Comparison of ENCODE assay signal across 16 cellular contexts in the genomic region with DNA sequence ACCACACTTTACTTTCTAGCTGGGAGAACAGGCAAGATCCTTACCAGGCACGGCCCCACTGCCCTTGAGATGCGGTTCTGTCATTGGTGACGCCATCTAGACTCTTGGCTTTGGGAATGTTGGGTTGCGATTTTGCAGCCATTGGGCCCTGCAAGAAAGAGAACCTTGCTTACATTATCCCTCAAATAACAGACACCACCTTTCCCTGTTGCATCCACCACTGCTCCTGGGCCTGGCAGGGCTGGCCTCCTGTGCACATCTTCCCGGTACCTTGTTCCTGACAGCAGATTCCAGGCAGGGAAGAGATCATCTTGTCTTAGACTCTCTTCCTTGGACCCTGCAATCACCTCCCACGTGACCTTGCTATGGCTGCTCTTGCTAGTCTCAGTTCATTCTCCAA. TPM values are rescaled to one million over a fixed set of nuclear protein-coding genes. Genes with fewer than 3 reads are reported as not detected.
A peak's percentile ranks its signal among the peaks of the same experiment; 100 is the strongest.
DNase-seq lines count a peak whose midpoint lies in the region; ATAC-seq and TF ChIP-seq lines count a peak whose summit lies in the region.
"Had no signal": no experiment of that assay in that cellular context is flagged by ENCODE, and none has a peak within 500 bp of the region (broad histone marks: within the 10 kb centered on the region; RNA-seq: fewer than 3 reads in every experiment).

No MANE protein-coding gene starts in this region.

- TF ChIP-seq POLR2A in sigmoid colon (IDR thresholded peaks at IDR 0.05), result no peak

- H3K18ac ChIP-seq in mesendoderm (ENCODE audit: low read length), result no peak overlapping the region

- peaks cover 24% of the 10 kb centered on the region for H3K4me1 Mint-ChIP-seq in WTC11

- no peak overlapping the region for H3K23ac ChIP-seq in mesendoderm (ENCODE audit: low read length)

- no peak overlapping the region for H3K4ac ChIP-seq in mesendoderm (ENCODE audit: low read depth, low read length)

- H3K9me3 ChIP-seq in sigmoid colon, result no peaks in the 10 kb centered on the region
- H3K9me3 ChIP-seq: BE2C had no signal

- peaks cover 7% of the 10 kb centered on the region for H3K9me3 Mint-ChIP-seq in WTC11
- H3K9me3 Mint-ChIP-seq: CD4-positive, alpha-beta T cell had no signal

- intact Hi-C loops in cardiac septum (cut with DNase I), result no loop called here
- intact Hi-C loops in Right ventricle myocardium inferior (cut with DNase I), result no loop called here
- intact Hi-C loops in sigmoid colon (cut with DNase I), result loop anchor here (5.0 kb wide), 1 partner anchor 1173 kb away; the partner anchor contains the start of gene PPFIA1

- H4K5ac ChIP-seq in mesendoderm (ENCODE audit: low read length), result no peak overlapping the region

- H3K4me1 ChIP-seq in mesendoderm (ENCODE audit: control insufficient read depth, low read depth, low read length), result peaks cover 5% of the 10 kb centered on the region
- H3K4me1 ChIP-seq in sigmoid colon, result peaks cover 0 to 25% (median 22%) of the 10 kb centered on the region in 4 donors

- peaks cover 27% of the 10 kb centered on the region for H3K79me1 ChIP-seq in mesendoderm (ENCODE audit: low read length)

- H3K27ac ChIP-seq in mesendoderm (ENCODE audit: low read depth, low read length), result no peak overlapping the region
- no peak overlapping the region for H3K27ac ChIP-seq in sigmoid colon

- H3K27me3 ChIP-seq in mesendoderm (ENCODE audit: insufficient read depth, low read length, poor library complexity) (no peaks in the 10 kb centered on the region), sigmoid colon (no peaks in the 10 kb centered on the region)
- H3K27me3 ChIP-seq: BE2C had no signal

- H3K36me3 ChIP-seq in mesendoderm (ENCODE audit: control insufficient read depth, insufficient read depth, low read length) (peaks cover 33% of the 10 kb centered on the region), sigmoid colon (peaks cover 0 to 25% (median 0%) of the 10 kb centered on the region in 4 donors)

- H3K27me3 Mint-ChIP-seq in WTC11 (ENCODE audit: low read depth), result no peaks in the 10 kb centered on the region
- H3K27me3 Mint-ChIP-seq: CD4-positive, alpha-beta T cell had no signal

- H2AK5ac ChIP-seq in mesendoderm (ENCODE audit: low read length), result no peak overlapping the region

- DNase-seq in cardiac septum (ENCODE audit: low spot score) (peak; percentile 43), Right ventricle myocardium inferior (ENCODE audit: missing footprints) (no peak), WTC11 (ENCODE audit: low spot score) (no peak), mesendoderm (no peak), sigmoid colon (peak; percentile 17), kidney glomerular epithelial cell (lab: John Stamatoyannopoulos, UW) (no peak), RKO (ENCODE audit: low spot score) (no peak), dedifferentiated amniotic fluid mesenchymal stem cell (ENCODE audit: extremely low spot score) (no peak)
- DNase-seq: ACHN; BE2C; C1 segment of cervical spinal cord; CD4-positive, alpha-beta T cell; DMS153; DMS79; GDM1 had no signal

- H3K9ac ChIP-seq in mesendoderm (ENCODE audit: low read length), result no peak overlapping the region

- no peak overlapping the region for H2BK120ac ChIP-seq in mesendoderm (ENCODE audit: low read depth, low read length)

- no peak overlapping the region for H3K4me3 Mint-ChIP-seq in WTC11
- H3K4me3 Mint-ChIP-seq: CD4-positive, alpha-beta T cell had no signal

- H2BK5ac ChIP-seq in mesendoderm (ENCODE audit: low read length), result no peak overlapping the region

- no peak overlapping the region for H2BK15ac ChIP-seq in mesendoderm (replicated peaks; ENCODE audit: low read depth)

- CTCF ChIA-PET in WTC11 (lab: Charles Lee), result no interaction called here

- H3K4me2 ChIP-seq in mesendoderm (ENCODE audit: low read length), result no peak overlapping the region

- TF ChIP-seq CTCF in WTC11 (IDR thresholded peaks at IDR 0.05) (no peak), sigmoid colon (IDR thresholded peaks at IDR 0.05) (no peak)

- no CpG with 5 or more reads among the region's 6 CpGs for WGBS in mesendoderm (ENCODE audit: extremely low coverage, insufficient coverage, low lambda C conversion rate)
- WGBS in sigmoid colon, 2 donors, result 97 to 98% methylated on average over 6 of the region's 6 CpGs

- TF ChIP-seq EP300 in sigmoid colon (IDR thresholded peaks at IDR 0.05), result no peak

- H3K36me3 Mint-ChIP-seq in WTC11, result peaks cover 62% of the 10 kb centered on the region

- peaks cover 31% of the 10 kb centered on the region for H3K79me2 ChIP-seq in mesendoderm (ENCODE audit: control insufficient read depth, insufficient read depth, low read length)

- ATAC-seq in Right ventricle myocardium inferior (no peak), WTC11 (no peak)

- H3K4me3 ChIP-seq in mesendoderm (ENCODE audit: low read length) (no peak overlapping the region), sigmoid colon (no peak overlapping the region)
- H3K4me3 ChIP-seq: HAP-1 had no signal

- POLR2A ChIA-PET in WTC11 (lab: Charles Lee), result no interaction called here

- H4K8ac ChIP-seq in mesendoderm (ENCODE audit: low read depth, low read length), result no peak overlapping the region

- H3K27ac Mint-ChIP-seq in WTC11, result peak overlapping the region; percentile 13; the same call in 1 of the 2 replicates
- H3K27ac Mint-ChIP-seq: CD4-positive, alpha-beta T cell had no signal

- peak overlapping the region; percentile 25 for H3K56ac ChIP-seq in mesendoderm (ENCODE audit: low read length)

TF ChIP-seq in WTC11, 78 proteins besides CTCF, POLR2A, EP300 and RAD21:
- no peak for TF ChIP-seq ETV6 (CRISPR knock-in tag; IDR thresholded peaks at IDR 0.05)
- no peak for TF ChIP-seq GTF2I (CRISPR knock-in tag; conservative IDR thresholded peaks at IDR 0.05)
- TF ChIP-seq ZNF138 (CRISPR knock-in tag; conservative IDR thresholded peaks at IDR 0.05), result no peak
- no peak for TF ChIP-seq HMGXB4 (CRISPR knock-in tag; IDR thresholded peaks at IDR 0.05)
- TF ChIP-seq, protein P1, sequence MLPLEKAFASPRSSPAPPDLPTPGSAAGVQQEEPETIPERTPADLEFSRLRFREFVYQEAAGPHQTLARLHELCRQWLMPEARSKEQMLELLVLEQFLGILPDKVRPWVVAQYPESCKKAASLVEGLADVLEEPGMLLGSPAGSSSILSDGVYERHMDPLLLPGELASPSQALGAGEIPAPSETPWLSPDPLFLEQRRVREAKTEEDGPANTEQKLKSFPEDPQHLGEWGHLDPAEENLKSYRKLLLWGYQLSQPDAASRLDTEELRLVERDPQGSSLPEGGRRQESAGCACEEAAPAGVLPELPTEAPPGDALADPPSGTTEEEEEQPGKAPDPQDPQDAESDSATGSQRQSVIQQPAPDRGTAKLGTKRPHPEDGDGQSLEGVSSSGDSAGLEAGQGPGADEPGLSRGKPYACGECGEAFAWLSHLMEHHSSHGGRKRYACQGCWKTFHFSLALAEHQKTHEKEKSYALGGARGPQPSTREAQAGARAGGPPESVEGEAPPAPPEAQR (CRISPR knock-in tag; IDR thresholded peaks at IDR 0.05), result no peak
- TF ChIP-seq SP1 (CRISPR knock-in tag; conservative IDR thresholded peaks at IDR 0.05), result no peak
- no peak for TF ChIP-seq ZNF416 (CRISPR knock-in tag; IDR thresholded peaks at IDR 0.05)
- TF ChIP-seq ERG (CRISPR knock-in tag; IDR thresholded peaks at IDR 0.05), result no peak
- no peak for TF ChIP-seq MYBL2 (CRISPR knock-in tag; IDR thresholded peaks at IDR 0.05)
TF ChIP-seq in WTC11: peak in this region for 0.

RNA-seq across cellular contexts. Expression of gene DHCR7, which starts 3.4 kb away (rescaled TPM):
- total RNA-seq in cardiac septum, result 31.2 TPM
- 46.3 TPM for total RNA-seq in Right ventricle myocardium inferior
- total RNA-seq in WTC11 (2021), result 104 to 120 TPM (median 120 TPM) in 3 replicates
- polyA plus RNA-seq in mesendoderm (2013, experiment 1 of 2), result 207 TPM
- 217 TPM for polyA plus RNA-seq in mesendoderm (2013, experiment 2 of 2)
- 1 to 10 TPM; 4.1 to 7.5 (median 5.3) TPM for total RNA-seq in sigmoid colon
- 10 to 100 TPM in 1 of 3 donors, 1 to 10 TPM in 2; 2.4 to 54.2 (median 8.8) TPM for polyA plus RNA-seq in sigmoid colon

RNA-seq across cellular contexts. Expression of gene NADSYN1, which starts 8.2 kb away (rescaled TPM):
- total RNA-seq in cardiac septum (22.0 TPM), Right ventricle myocardium inferior (22.1 TPM), WTC11 (2021) (43.4 to 45.6 TPM (median 45.1 TPM) in 3 replicates), sigmoid colon (10 to 100 TPM; 24.6 to 72.0 (median 38.3) TPM)
- polyA plus RNA-seq in mesendoderm (2013, experiment 1 of 2), result 20.2 TPM
- polyA plus RNA-seq in mesendoderm (2013, experiment 2 of 2), result 21.5 TPM
- polyA plus RNA-seq in sigmoid colon, result 100 to 1,000 TPM in 1 of 3 donors, 10 to 100 TPM in 2; 31.8 to 136 (median 42.5) TPM

Comparison
In these comparisons a context has a peak if more than half of its experiments do, and no peak if none do; other contexts are left out.
1. DNase-seq: peak in cardiac septum (single experiment) and sigmoid colon (single experiment); none in Right ventricle myocardium inferior (single experiment), WTC11 (single experiment), mesendoderm (single experiment), kidney glomerular epithelial cell (single experiment), RKO (single experiment) and dedifferentiated amniotic fluid mesenchymal stem cell (single experiment).